In genomic region chr2:238913931-238914647, GRCh38 we compare ENCODE assay signal across 28 cellular contexts.
DNase-seq lines count a peak whose midpoint lies in the region; ATAC-seq and TF ChIP-seq lines count a peak whose summit lies in the region.
"Had no signal": no experiment of that assay in that cellular context is flagged by ENCODE, and none has a peak within 500 bp of the region (broad histone marks: within the 10 kb centered on the region; RNA-seq: fewer than 3 reads in every experiment).

No MANE protein-coding gene starts in this region.

- no peak for DNase-seq in mammary epithelial cell
- no peak for DNase-seq in MCF 10A (ENCODE audit: unreplicated experiment)
- DNase-seq in SJSA1 (ENCODE audit: low read depth in 1 of 2, low spot score in 2 of 2), result no peak
- peak; percentile 77 for DNase-seq in mesenteric fat pad (ENCODE audit: low spot score)
- DNase-seq in tibial artery, result peak; percentile 16 to 58
- DNase-seq in C1 segment of cervical spinal cord (lab: John Stamatoyannopoulos, UW), result no peak
- no peak for DNase-seq in central memory CD4-positive, alpha-beta T cell
- DNase-seq: activated CD8-positive, alpha-beta T cell treated with anti-CD3 and anti-CD28 coated beads for 36 hours; activated naive CD4-positive, alpha-beta T cell treated with anti-CD3 and anti-CD28 coated beads, Interleukin-2, amount 50 U/mL, for 16 hours; activated T-cell treated with anti-CD3 and anti-CD28 coated beads for 4 hours; aorta; BE2C; DND-41; erythroblast; islet precursor cell; NCI-H1417; NCI-H2107; NCI-H510A treated with DMSO at 0.1 percent for 48 hours; nucleus accumbens; retina; RPMI8226; stimulated activated naive CD8-positive, alpha-beta T cell treated with anti-CD3 and anti-CD28 coated beads, Interleukin-15, amount 100 ng/mL, for 72 hours; transverse colon had no signal

- peaks cover 37% of the 10 kb centered on the region for H3K36me3 Mint-ChIP-seq in MCF 10A (ENCODE audit: insufficient read depth, unreplicated experiment)

- in situ Hi-C loops in mammary epithelial cell (cut with MboI; ENCODE audit: low sequenced_read_pairs in 2 of 2), result no loop called here

- H3K9me3 ChIP-seq in mammary epithelial cell (replicated peaks; ENCODE audit: insufficient read depth, low read length), result no peaks in the 10 kb centered on the region
- H3K9me3 ChIP-seq in SJSA1 (replicated peaks), result no peaks in the 10 kb centered on the region
- no peaks in the 10 kb centered on the region for H3K9me3 ChIP-seq in tibial artery
- H3K9me3 ChIP-seq: BE2C, MG63, transverse colon had no signal

- POLR2A ChIA-PET in MCF 10A (lab: Yijun Ruan, JAX), result no interaction called here

- H3K9ac ChIP-seq in mammary epithelial cell (ENCODE audit: insufficient read depth, low read length), result no peak overlapping the region

- peak overlapping the region; percentile 31 for H2AFZ ChIP-seq in mammary epithelial cell (ENCODE audit: low read depth, low read length)

- peaks cover 33% of the 10 kb centered on the region for H3K4me1 Mint-ChIP-seq in MCF 10A (ENCODE audit: insufficient read depth, unreplicated experiment)
- H3K4me1 Mint-ChIP-seq: central memory CD8-positive, alpha-beta T cell; stimulated activated naive CD8-positive, alpha-beta T cell treated with anti-CD3 and anti-CD28 coated beads, Interleukin-15, amount 100 ng/mL, for 72 hours had no signal

- ATAC-seq in HG02840 (IDR thresholded peaks at IDR 0.05; ENCODE audit: low FRiP score, unreplicated experiment), result no peak
- ATAC-seq: activated CD4-positive, CD25-positive, alpha-beta regulatory T cell treated with anti-CD3 and anti-CD28 coated beads, Interleukin-2, amount 50 U/mL, for 24 hours; activated CD8-positive, alpha-beta T cell treated with anti-CD3 and anti-CD28 coated beads for 36 hours; stimulated activated naive CD8-positive, alpha-beta T cell treated with anti-CD3 and anti-CD28 coated beads, Interleukin-15, amount 100 ng/mL, for 72 hours had no signal

- H3K4me1 ChIP-seq in mammary epithelial cell (ENCODE audit: insufficient read depth, low read length) (peaks cover 30% of the 10 kb centered on the region), SJSA1 (replicated peaks) (peaks cover 13% of the 10 kb centered on the region), tibial artery (peaks cover 0 to 4% (median 0%) of the 10 kb centered on the region in 4 donors)
- H3K4me1 ChIP-seq: BE2C, transverse colon had no signal

- intact Hi-C loops in mammary epithelial cell (cut with micrococcal nuclease) (no loop called here), MCF 10A (cut with micrococcal nuclease) (no loop called here), tibial artery (cut with DNase I; ENCODE audit: low total_unique reads) (no loop called here)

- BruUV-seq in mammary epithelial cell (replicated peaks; lab: Mats Ljungman, UMichigan) (no TSS peak), MCF 10A (replicated peaks; lab: Mats Ljungman, UMichigan) (no TSS peak)

- no peaks in the 10 kb centered on the region for H3K27me3 ChIP-seq in mammary epithelial cell (ENCODE audit: insufficient read depth, low read length)
- no peaks in the 10 kb centered on the region for H3K27me3 ChIP-seq in SJSA1 (replicated peaks)
- no peaks in the 10 kb centered on the region for H3K27me3 ChIP-seq in tibial artery
- H3K27me3 ChIP-seq: MG63, transverse colon had no signal

- H3K9me3 Mint-ChIP-seq in MCF 10A (ENCODE audit: unreplicated experiment), result peaks cover 8% of the 10 kb centered on the region
- H3K9me3 Mint-ChIP-seq: activated CD8-positive, alpha-beta T cell treated with anti-CD3 and anti-CD28 coated beads for 36 hours; central memory CD8-positive, alpha-beta T cell; IgD-negative memory B cell; stimulated activated naive CD8-positive, alpha-beta T cell treated with anti-CD3 and anti-CD28 coated beads, Interleukin-15, amount 100 ng/mL, for 72 hours had no signal

- H3K27ac ChIP-seq in mammary epithelial cell (ENCODE audit: insufficient read depth, low read depth, low read length) (no peak overlapping the region), SJSA1 (peak overlapping the region; percentile 47), tibial artery (no peak overlapping the region)
- H3K27ac ChIP-seq: transverse colon had no signal

- no peaks in the 10 kb centered on the region for H4K20me1 ChIP-seq in mammary epithelial cell (ENCODE audit: insufficient read depth, low read length)

- no peaks in the 10 kb centered on the region for H3K27me3 Mint-ChIP-seq in MCF 10A (ENCODE audit: insufficient read depth, unreplicated experiment)
- H3K27me3 Mint-ChIP-seq: activated CD8-positive, alpha-beta T cell treated with anti-CD3 and anti-CD28 coated beads for 36 hours had no signal

- no peak overlapping the region for H3K4me2 ChIP-seq in mammary epithelial cell (ENCODE audit: insufficient read depth, low read depth, low read length)

- no peak for TF ChIP-seq CTCF in mammary epithelial cell (conservative IDR thresholded peaks at IDR 0.05 in 1 of 2, IDR thresholded peaks at IDR 0.05 in 1 of 2; ENCODE audit: extremely low read depth in 1 of 2, insufficient read depth in 1 of 2, low read depth in 1 of 2, low read length in 2 of 2)
- no peak for TF ChIP-seq CTCF in MCF 10A (IDR thresholded peaks at IDR 0.05; ENCODE audit: unreplicated experiment)
- no peak for TF ChIP-seq CTCF in tibial artery (IDR thresholded peaks at IDR 0.05)

- WGBS in mammary epithelial cell (ENCODE audit: low coverage, missing lambda C conversion rate), result 96% methylated on average over 18 of the region's 22 CpGs

- H3K79me2 ChIP-seq in mammary epithelial cell (ENCODE audit: insufficient read depth, low read length), result no peaks in the 10 kb centered on the region

- no peak overlapping the region for H3K4me3 Mint-ChIP-seq in MCF 10A (ENCODE audit: unreplicated experiment)
- H3K4me3 Mint-ChIP-seq: activated CD8-positive, alpha-beta T cell treated with anti-CD3 and anti-CD28 coated beads for 36 hours; central memory CD8-positive, alpha-beta T cell; IgD-negative memory B cell; stimulated activated naive CD8-positive, alpha-beta T cell treated with anti-CD3 and anti-CD28 coated beads, Interleukin-15, amount 100 ng/mL, for 72 hours had no signal

- H3K27ac Mint-ChIP-seq in MCF 10A (ENCODE audit: low read depth, unreplicated experiment), result no peak overlapping the region
- H3K27ac Mint-ChIP-seq: activated CD8-positive, alpha-beta T cell treated with anti-CD3 and anti-CD28 coated beads for 36 hours; stimulated activated naive CD8-positive, alpha-beta T cell treated with anti-CD3 and anti-CD28 coated beads, Interleukin-15, amount 100 ng/mL, for 72 hours had no signal

- CTCF ChIA-PET in mammary epithelial cell (lab: Charles Lee; ENCODE audit: low non-redundant PET), result no interaction called here
- CTCF ChIA-PET in MCF 10A (lab: Yijun Ruan, JAX), result no interaction called here

- dilution Hi-C loops in mammary epithelial cell (cut with HindIII; ENCODE audit: low sequenced_read_pairs), result no loop called here

- no peaks in the 10 kb centered on the region for H3K36me3 ChIP-seq in mammary epithelial cell (ENCODE audit: insufficient read depth, low read length)
- H3K36me3 ChIP-seq in SJSA1, result 0 out of 2 replicates have a peak, but pooled peaks cover 4% of the 10 kb centered on the region
- no peaks in the 10 kb centered on the region for H3K36me3 ChIP-seq in tibial artery
- H3K36me3 ChIP-seq: BE2C, transverse colon had no signal

- no peak overlapping the region for H3K4me3 ChIP-seq in mammary epithelial cell (replicated peaks in 1 of 3; ENCODE audit: insufficient read depth in 1 of 3, low read depth in 2 of 3, low read length in 3 of 3)
- H3K4me3 ChIP-seq in SJSA1, result no peak overlapping the region
- no peak overlapping the region for H3K4me3 ChIP-seq in tibial artery
- H3K4me3 ChIP-seq: MG63, transverse colon had no signal

Comparison
In these comparisons a context has a peak if more than half of its experiments do, and no peak if none do; other contexts are left out.
1. DNase-seq: peak in mesenteric fat pad (single experiment) and tibial artery (2 of 2); none in mammary epithelial cell (single experiment), MCF 10A (single experiment), SJSA1 (0 of 2), C1 segment of cervical spinal cord (0 of 14) and central memory CD4-positive, alpha-beta T cell (single experiment).